23 cellular contexts compared by ENCODE assay signal in the genomic region with DNA sequence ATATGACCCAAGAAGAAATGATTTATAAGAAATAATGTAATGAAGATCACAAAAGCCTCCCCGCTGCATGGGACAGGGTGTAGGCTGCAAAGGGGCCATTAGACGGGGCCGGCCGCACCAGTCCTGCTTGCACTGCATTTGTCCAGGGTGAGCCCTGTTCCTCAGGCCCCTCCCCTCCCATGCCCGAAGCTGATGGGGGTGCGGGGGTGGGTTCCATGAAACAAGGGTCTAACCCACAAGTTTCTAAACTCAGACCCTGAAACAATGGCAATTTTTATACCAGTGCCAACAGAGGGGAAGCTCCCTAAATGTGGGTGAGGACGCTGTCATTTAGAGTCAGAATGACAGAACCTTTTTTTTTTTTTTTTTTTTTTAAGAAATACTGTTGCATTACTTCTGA. TPM values are rescaled to one million over a fixed set of nuclear protein-coding genes. Genes with fewer than 3 reads are reported as not detected.
DNase-seq lines count a peak whose midpoint lies in the region; ATAC-seq and TF ChIP-seq lines count a peak whose summit lies in the region.
"Had no signal": no experiment of that assay in that cellular context is flagged by ENCODE, and none has a peak within 500 bp of the region (broad histone marks: within the 10 kb centered on the region; RNA-seq: fewer than 3 reads in every experiment).

No MANE protein-coding gene starts in this region.

- H3K79me1 ChIP-seq in H9 (ENCODE audit: insufficient read depth, low read depth, low read length, poor library complexity, severe bottlenecking): peaks cover 5% of the 10 kb centered on the region

- no peak overlapping the region for H4K5ac ChIP-seq in H9 (ENCODE audit: insufficient read length, low read depth, low read length)

- H3K4me2 ChIP-seq in BLaER1 (peak overlapping the region; percentile 97), H9 (ENCODE audit: insufficient read depth, insufficient read length, low read length) (no peak overlapping the region), parathyroid adenoma (ENCODE audit: low read length) (no peak overlapping the region)

- H3K27ac ChIP-seq in BLaER1 (peak overlapping the region; percentile 40; the same call in 1 of the 2 replicates), H9 (ENCODE audit: insufficient read length, low read depth, low read length) (no peak overlapping the region), parathyroid adenoma (peak overlapping the region; percentile 81), stomach (no peak overlapping the region)
- H3K27ac ChIP-seq: SK-N-MC had no signal

- peaks cover 10 to 13% of the 10 kb centered on the region in 2 experiments; a peak in 3 of 4 replicates for H3K4me1 Mint-ChIP-seq in H9
- H3K4me1 Mint-ChIP-seq: neural crest cell had no signal

- ATAC-seq in left colon (no peak), GM18870 (IDR thresholded peaks at IDR 0.05; ENCODE audit: unreplicated experiment) (no peak)
- ATAC-seq: stimulated activated memory B cell treated with anti-CD40 and anti-IgM and Interleukin-4, amounts not matched to agents 10 μg/mL and 1 μg/mL and 100 μg/mL, for 72 hours had no signal

- H2AFZ ChIP-seq in H9 (ENCODE audit: low read length) (no peak overlapping the region), parathyroid adenoma (no peak overlapping the region)

- intact Hi-C loops in left colon (cut with DNase I, micrococcal nuclease): no loop called here
- intact Hi-C loops in stomach (cut with DNase I; ENCODE audit: low total_unique reads): no loop called here

- H3K4me3 Mint-ChIP-seq in H9: no peak overlapping the region
- H3K4me3 Mint-ChIP-seq: activated naive CD8-positive, alpha-beta T cell; CD4-positive, alpha-beta memory T cell; neural crest cell; stimulated activated memory B cell treated with anti-CD40 and anti-IgM and Interleukin-4, amounts not matched to agents 10 μg/mL and 1 μg/mL and 100 μg/mL, for 72 hours; T-helper 1 cell treated with Interleukin-12 subunit alpha and Interleukin-12 subunit beta and Interleukin-4 antibody, amounts not matched to agents 30 μg/mL and 1 μg/mL, for 36 hours had no signal

- no CpG with 5 or more reads among the region's 7 CpGs for WGBS in H9 (ENCODE audit: extremely low coverage, insufficient read length, low lambda C conversion rate)
- 73 to 94% (median 87%) methylated on average over 7 of the region's 7 CpGs for WGBS in stomach, 5 donors

- no peak overlapping the region for H3K56ac ChIP-seq in H9 (ENCODE audit: insufficient read length, low read depth, low read length)

- H3K27me3 Mint-ChIP-seq in H9 (ENCODE audit: low read depth): no peaks in the 10 kb centered on the region
- H3K27me3 Mint-ChIP-seq: activated naive CD8-positive, alpha-beta T cell; CD4-positive, alpha-beta memory T cell; stimulated activated memory B cell treated with anti-CD40 and anti-IgM and Interleukin-4, amounts not matched to agents 10 μg/mL and 1 μg/mL and 100 μg/mL, for 72 hours had no signal

- H3K9me3 ChIP-seq in BLaER1 (peaks cover 19% of the 10 kb centered on the region), H9 (ENCODE audit: control insufficient read depth, low read depth, low read length) (no peaks in the 10 kb centered on the region), parathyroid adenoma (ENCODE audit: control insufficient read depth, low read length) (no peaks in the 10 kb centered on the region), stomach (peaks cover 0 to 18% (median 4%) of the 10 kb centered on the region in 4 donors)
- H3K9me3 ChIP-seq: testis had no signal

- peaks cover 17 to 37% (median 31%) of the 10 kb centered on the region in 3 experiments for H3K36me3 Mint-ChIP-seq in H9 (ENCODE audit: insufficient read depth in 1 of 3, low read depth in 3 of 3)

- no peak overlapping the region for H2BK20ac ChIP-seq in H9 (ENCODE audit: low read depth, low read length, poor library complexity, severe bottlenecking)

- no peak overlapping the region for H3K14ac ChIP-seq in H9 (ENCODE audit: insufficient read depth, low read length)

- TF ChIP-seq EP300 in stomach (IDR thresholded peaks at IDR 0.05): no peak

- no peak overlapping the region for H2AK5ac ChIP-seq in H9 (ENCODE audit: insufficient read length, low read length)

- no peak overlapping the region for H2BK15ac ChIP-seq in H9 (ENCODE audit: low read depth, low read length)

- no peaks in the 10 kb centered on the region for H3K27me3 ChIP-seq in BLaER1
- no peaks in the 10 kb centered on the region for H3K27me3 ChIP-seq in H9 (ENCODE audit: insufficient read depth, low read length)
- no peaks in the 10 kb centered on the region for H3K27me3 ChIP-seq in parathyroid adenoma (ENCODE audit: control insufficient read depth, insufficient read depth, low read length)
- H3K27me3 ChIP-seq in stomach: no peaks in the 10 kb centered on the region
- H3K27me3 ChIP-seq: testis had no signal

- H3K4me1 ChIP-seq in BLaER1: peaks cover 73% of the 10 kb centered on the region
- H3K4me1 ChIP-seq in H9 (ENCODE audit: insufficient read depth, low read length): no peaks in the 10 kb centered on the region
- peaks cover 52% of the 10 kb centered on the region for H3K4me1 ChIP-seq in parathyroid adenoma
- H3K4me1 ChIP-seq in stomach: peaks cover 23 to 52% (median 36%) of the 10 kb centered on the region in 4 donors

- no peak overlapping the region for H3T11ph ChIP-seq in H9 (ENCODE audit: low read length)

- no peak overlapping the region for H3K4ac ChIP-seq in H9 (ENCODE audit: low read depth, low read length)

- H4K91ac ChIP-seq in H9 (ENCODE audit: insufficient read length, low read depth, low read length): no peak overlapping the region

- no peaks in the 10 kb centered on the region for H3K23me2 ChIP-seq in H9 (ENCODE audit: insufficient read length, low read depth, low read length, poor library complexity, severe bottlenecking)

- no peak for TF ChIP-seq CTCF in H9 (conservative IDR thresholded peaks at IDR 0.05)
- no peak for TF ChIP-seq CTCF in parathyroid adenoma (IDR thresholded peaks at IDR 0.05)
- TF ChIP-seq CTCF in stomach (IDR thresholded peaks at IDR 0.05): no peak

- no peak overlapping the region for H2BK120ac ChIP-seq in H9 (ENCODE audit: low read depth, low read length, poor library complexity, severe bottlenecking)

- H3K18ac ChIP-seq in H9 (ENCODE audit: insufficient read length, low read depth, low read length): no peak overlapping the region

- H3K4me3 ChIP-seq in BLaER1: no peak overlapping the region
- no peak overlapping the region for H3K4me3 ChIP-seq in parathyroid adenoma (ENCODE audit: low read depth, low read length)
- no peak overlapping the region for H3K4me3 ChIP-seq in stomach
- H3K4me3 ChIP-seq: SK-N-MC, testis had no signal

- H4K20me1 ChIP-seq in BLaER1 (peaks cover 76% of the 10 kb centered on the region), H9 (ENCODE audit: control insufficient read depth, insufficient read depth, insufficient read length) (no peaks in the 10 kb centered on the region)

- H3K79me2 ChIP-seq in H9 (ENCODE audit: insufficient read depth, low read length): peaks cover 4% of the 10 kb centered on the region; the same call in 1 of the 2 replicates
- peaks cover 4% of the 10 kb centered on the region for H3K79me2 ChIP-seq in parathyroid adenoma

- H3K23ac ChIP-seq in H9 (ENCODE audit: insufficient read length, low read depth, low read length): no peak overlapping the region

- no peak overlapping the region for H4K8ac ChIP-seq in H9 (replicated peaks; ENCODE audit: insufficient read length, low read depth, low read length)

- no peak overlapping the region for H2BK12ac ChIP-seq in H9 (ENCODE audit: insufficient read length, low read depth, low read length)

- H2BK5ac ChIP-seq in H9 (ENCODE audit: insufficient read length, low read length): no peak overlapping the region

- TF ChIP-seq POLR2A in stomach (IDR thresholded peaks at IDR 0.05): no peak

- H3K9me3 Mint-ChIP-seq in H9: peaks cover 0 to 5% of the 10 kb centered on the region in 2 experiments; a peak in 1 of 5 replicates

- H3K9ac ChIP-seq in BLaER1 (no peak overlapping the region), H9 (ENCODE audit: extremely low read depth, insufficient read length, low read length) (no peak overlapping the region), parathyroid adenoma (no peak overlapping the region)

- peak; percentile 13 for DNase-seq in H9
- peak; percentile 4 to 20 for DNase-seq in left colon
- no peak for DNase-seq in NOMO-1 treated with dmso at 0.1 percent for 144 hours (lab: John Stamatoyannopoulos, UW; ENCODE audit: unreplicated experiment)
- DNase-seq in stomach: no peak
- DNase-seq: activated CD4-positive, alpha-beta T cell treated with anti-CD3 and anti-CD28 coated beads for 4 hours; activated T-cell treated with anti-CD3 and anti-CD28 coated beads, Interleukin-2, amount 50 U/mL, for 48 hours; CD4-positive, alpha-beta memory T cell; cerebellar nuclear complex; DMS153; NCI-H1092 treated with DMSO at 0.1 percent for 48 hours; NCI-H1930; NCI-H2227 treated with DMSO at 0.1 percent for 48 hours; RPMI8226; stimulated activated CD4-positive, alpha-beta T cell treated with anti-CD3 and anti-CD28 coated beads, Interleukin-2, amount 100 ng/mL, for 48 hours; testis had no signal

- 0 out of 7 replicates have a peak overlapping the region, but pooled peaks of 1 of the 3 experiments have one; percentile 55 for H3K27ac Mint-ChIP-seq in H9
- H3K27ac Mint-ChIP-seq: activated naive CD8-positive, alpha-beta T cell; T-helper 1 cell treated with Interleukin-12 subunit alpha and Interleukin-12 subunit beta and Interleukin-4 antibody, amounts not matched to agents 30 μg/mL and 1 μg/mL, for 36 hours had no signal

- H3K36me3 ChIP-seq in BLaER1 (peaks cover 36% of the 10 kb centered on the region), parathyroid adenoma (ENCODE audit: control insufficient read depth, insufficient read depth, low read length) (no peaks in the 10 kb centered on the region), stomach (peaks cover 4 to 45% (median 19%) of the 10 kb centered on the region in 4 donors)

RNA-seq across cellular contexts. Expression of a gene that starts 39.7 kb away (rescaled TPM):
- total RNA-seq in H9 (2021) (58.9 and 60.2 TPM in 2 replicates), left colon (10 to 100 TPM; 20.5 to 40.4 TPM), stomach (100 to 1,000 TPM in 1 of 5 donors, 10 to 100 TPM in 2, 1 to 10 TPM in 2; 2.9 to 178 (median 20.7) TPM)
- 10 to 100 TPM in 2 of 3 donors, 1 to 10 TPM in 1; 5.8 to 15.2 (median 10.5) TPM for polyA plus RNA-seq in stomach

Comparison
In these comparisons a context has a peak if more than half of its experiments do, and no peak if none do; other contexts are left out.
1. H3K27ac ChIP-seq: peak in BLaER1 (single experiment) and parathyroid adenoma (single experiment); none in H9 (single experiment) and stomach (0 of 5).
2. DNase-seq: peak in H9 (single experiment) and left colon (2 of 2); none in NOMO-1 treated with dmso at 0.1 percent for 144 hours (single experiment) and stomach (single experiment).